1 cellular context compared by ENCODE assay signal in the genomic region with DNA sequence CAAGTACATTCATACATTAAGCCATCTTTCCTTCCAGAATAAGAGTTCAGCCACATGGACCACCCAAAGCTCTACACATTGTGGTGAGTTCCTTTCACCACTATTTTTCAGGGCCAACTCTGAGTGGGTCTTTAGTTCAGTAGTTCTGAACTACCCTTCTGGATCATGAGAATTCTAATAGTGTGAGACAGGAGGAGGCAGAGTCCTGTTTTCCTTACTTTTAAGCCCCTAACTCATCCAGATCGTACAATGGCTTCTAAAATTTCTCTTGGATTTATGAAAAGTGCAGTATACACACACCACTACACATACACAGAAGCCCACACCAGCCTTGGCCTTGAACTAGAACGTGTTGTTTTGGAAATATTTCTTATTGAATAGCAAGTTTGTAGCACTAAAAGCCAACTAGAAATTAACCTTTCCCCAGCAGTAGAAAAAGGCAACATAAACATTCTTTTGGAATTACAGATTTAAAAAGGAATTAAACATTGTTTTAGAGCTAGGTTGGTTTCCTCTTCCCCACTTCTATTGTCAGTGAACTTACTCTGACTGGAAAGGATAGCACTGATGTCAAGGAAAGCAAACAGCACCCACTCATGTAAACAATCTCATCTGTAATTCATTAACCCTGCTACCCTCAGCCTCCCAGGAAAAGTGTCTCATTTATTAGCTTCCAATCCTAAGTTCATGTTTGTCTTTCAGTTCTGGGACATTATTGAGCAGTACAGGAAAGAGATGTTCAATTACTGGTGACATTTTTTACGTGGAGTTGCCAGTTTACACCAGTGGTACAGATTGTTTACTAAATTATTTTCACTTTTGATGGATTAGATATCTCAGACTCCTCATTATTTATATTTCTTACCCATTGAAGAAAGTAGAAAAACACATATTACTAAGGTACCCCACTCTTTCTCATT.
TF ChIP-seq lines count a peak whose summit lies in the region.

No MANE protein-coding gene starts in this region.

TF ChIP-seq in HepG2, 621 proteins besides CTCF, POLR2A, EP300 and RAD21 (continued from another document and continues in another):
- TF ChIP-seq, protein P1, sequence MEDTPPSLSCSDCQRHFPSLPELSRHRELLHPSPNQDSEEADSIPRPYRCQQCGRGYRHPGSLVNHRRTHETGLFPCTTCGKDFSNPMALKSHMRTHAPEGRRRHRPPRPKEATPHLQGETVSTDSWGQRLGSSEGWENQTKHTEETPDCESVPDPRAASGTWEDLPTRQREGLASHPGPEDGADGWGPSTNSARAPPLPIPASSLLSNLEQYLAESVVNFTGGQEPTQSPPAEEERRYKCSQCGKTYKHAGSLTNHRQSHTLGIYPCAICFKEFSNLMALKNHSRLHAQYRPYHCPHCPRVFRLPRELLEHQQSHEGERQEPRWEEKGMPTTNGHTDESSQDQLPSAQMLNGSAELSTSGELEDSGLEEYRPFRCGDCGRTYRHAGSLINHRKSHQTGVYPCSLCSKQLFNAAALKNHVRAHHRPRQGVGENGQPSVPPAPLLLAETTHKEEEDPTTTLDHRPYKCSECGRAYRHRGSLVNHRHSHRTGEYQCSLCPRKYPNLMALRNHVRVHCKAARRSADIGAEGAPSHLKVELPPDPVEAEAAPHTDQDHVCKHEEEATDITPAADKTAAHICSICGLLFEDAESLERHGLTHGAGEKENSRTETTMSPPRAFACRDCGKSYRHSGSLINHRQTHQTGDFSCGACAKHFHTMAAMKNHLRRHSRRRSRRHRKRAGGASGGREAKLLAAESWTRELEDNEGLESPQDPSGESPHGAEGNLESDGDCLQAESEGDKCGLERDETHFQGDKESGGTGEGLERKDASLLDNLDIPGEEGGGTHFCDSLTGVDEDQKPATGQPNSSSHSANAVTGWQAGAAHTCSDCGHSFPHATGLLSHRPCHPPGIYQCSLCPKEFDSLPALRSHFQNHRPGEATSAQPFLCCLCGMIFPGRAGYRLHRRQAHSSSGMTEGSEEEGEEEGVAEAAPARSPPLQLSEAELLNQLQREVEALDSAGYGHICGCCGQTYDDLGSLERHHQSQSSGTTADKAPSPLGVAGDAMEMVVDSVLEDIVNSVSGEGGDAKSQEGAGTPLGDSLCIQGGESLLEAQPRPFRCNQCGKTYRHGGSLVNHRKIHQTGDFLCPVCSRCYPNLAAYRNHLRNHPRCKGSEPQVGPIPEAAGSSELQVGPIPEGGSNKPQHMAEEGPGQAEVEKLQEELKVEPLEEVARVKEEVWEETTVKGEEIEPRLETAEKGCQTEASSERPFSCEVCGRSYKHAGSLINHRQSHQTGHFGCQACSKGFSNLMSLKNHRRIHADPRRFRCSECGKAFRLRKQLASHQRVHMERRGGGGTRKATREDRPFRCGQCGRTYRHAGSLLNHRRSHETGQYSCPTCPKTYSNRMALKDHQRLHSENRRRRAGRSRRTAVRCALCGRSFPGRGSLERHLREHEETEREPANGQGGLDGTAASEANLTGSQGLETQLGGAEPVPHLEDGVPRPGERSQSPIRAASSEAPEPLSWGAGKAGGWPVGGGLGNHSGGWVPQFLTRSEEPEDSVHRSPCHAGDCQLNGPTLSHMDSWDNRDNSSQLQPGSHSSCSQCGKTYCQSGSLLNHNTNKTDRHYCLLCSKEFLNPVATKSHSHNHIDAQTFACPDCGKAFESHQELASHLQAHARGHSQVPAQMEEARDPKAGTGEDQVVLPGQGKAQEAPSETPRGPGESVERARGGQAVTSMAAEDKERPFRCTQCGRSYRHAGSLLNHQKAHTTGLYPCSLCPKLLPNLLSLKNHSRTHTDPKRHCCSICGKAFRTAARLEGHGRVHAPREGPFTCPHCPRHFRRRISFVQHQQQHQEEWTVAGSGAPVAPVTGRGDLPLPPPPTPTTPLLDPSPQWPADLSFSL (CRISPR knock-in tag; IDR thresholded peaks at IDR 0.05): no peak
- no peak for TF ChIP-seq MAF1 (CRISPR knock-in tag; IDR thresholded peaks at IDR 0.05; ENCODE audit: borderline replicate concordance)
- TF ChIP-seq, protein P2, sequence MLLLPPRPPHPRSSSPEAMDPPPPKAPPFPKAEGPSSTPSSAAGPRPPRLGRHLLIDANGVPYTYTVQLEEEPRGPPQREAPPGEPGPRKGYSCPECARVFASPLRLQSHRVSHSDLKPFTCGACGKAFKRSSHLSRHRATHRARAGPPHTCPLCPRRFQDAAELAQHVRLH (CRISPR knock-in tag; IDR thresholded peaks at IDR 0.05; ENCODE audit: borderline replicate concordance, low read depth): no peak
- TF ChIP-seq ZNF451 (CRISPR knock-in tag; IDR thresholded peaks at IDR 0.05): no peak
- TF ChIP-seq, protein P3, sequence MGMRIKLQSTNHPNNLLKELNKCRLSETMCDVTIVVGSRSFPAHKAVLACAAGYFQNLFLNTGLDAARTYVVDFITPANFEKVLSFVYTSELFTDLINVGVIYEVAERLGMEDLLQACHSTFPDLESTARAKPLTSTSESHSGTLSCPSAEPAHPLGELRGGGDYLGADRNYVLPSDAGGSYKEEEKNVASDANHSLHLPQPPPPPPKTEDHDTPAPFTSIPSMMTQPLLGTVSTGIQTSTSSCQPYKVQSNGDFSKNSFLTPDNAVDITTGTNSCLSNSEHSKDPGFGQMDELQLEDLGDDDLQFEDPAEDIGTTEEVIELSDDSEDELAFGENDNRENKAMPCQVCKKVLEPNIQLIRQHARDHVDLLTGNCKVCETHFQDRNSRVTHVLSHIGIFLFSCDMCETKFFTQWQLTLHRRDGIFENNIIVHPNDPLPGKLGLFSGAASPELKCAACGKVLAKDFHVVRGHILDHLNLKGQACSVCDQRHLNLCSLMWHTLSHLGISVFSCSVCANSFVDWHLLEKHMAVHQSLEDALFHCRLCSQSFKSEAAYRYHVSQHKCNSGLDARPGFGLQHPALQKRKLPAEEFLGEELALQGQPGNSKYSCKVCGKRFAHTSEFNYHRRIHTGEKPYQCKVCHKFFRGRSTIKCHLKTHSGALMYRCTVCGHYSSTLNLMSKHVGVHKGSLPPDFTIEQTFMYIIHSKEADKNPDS (CRISPR knock-in tag; IDR thresholded peaks at IDR 0.05): no peak
- TF ChIP-seq, protein P4, sequence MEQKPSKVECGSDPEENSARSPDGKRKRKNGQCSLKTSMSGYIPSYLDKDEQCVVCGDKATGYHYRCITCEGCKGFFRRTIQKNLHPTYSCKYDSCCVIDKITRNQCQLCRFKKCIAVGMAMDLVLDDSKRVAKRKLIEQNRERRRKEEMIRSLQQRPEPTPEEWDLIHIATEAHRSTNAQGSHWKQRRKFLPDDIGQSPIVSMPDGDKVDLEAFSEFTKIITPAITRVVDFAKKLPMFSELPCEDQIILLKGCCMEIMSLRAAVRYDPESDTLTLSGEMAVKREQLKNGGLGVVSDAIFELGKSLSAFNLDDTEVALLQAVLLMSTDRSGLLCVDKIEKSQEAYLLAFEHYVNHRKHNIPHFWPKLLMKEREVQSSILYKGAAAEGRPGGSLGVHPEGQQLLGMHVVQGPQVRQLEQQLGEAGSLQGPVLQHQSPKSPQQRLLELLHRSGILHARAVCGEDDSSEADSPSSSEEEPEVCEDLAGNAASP (CRISPR knock-in tag; IDR thresholded peaks at IDR 0.05; ENCODE audit: borderline replicate concordance): peak; percentile 69; the same call in 1 of the 2 replicates
- TF ChIP-seq ZNF776 (CRISPR knock-in tag; IDR thresholded peaks at IDR 0.05): no peak
- TF ChIP-seq, protein P5, sequence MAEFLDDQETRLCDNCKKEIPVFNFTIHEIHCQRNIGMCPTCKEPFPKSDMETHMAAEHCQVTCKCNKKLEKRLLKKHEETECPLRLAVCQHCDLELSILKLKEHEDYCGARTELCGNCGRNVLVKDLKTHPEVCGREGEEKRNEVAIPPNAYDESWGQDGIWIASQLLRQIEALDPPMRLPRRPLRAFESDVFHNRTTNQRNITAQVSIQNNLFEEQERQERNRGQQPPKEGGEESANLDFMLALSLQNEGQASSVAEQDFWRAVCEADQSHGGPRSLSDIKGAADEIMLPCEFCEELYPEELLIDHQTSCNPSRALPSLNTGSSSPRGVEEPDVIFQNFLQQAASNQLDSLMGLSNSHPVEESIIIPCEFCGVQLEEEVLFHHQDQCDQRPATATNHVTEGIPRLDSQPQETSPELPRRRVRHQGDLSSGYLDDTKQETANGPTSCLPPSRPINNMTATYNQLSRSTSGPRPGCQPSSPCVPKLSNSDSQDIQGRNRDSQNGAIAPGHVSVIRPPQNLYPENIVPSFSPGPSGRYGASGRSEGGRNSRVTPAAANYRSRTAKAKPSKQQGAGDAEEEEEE (CRISPR knock-in tag; IDR thresholded peaks at IDR 0.05; ENCODE audit: borderline replicate concordance): no peak
- TF ChIP-seq, protein P6, sequence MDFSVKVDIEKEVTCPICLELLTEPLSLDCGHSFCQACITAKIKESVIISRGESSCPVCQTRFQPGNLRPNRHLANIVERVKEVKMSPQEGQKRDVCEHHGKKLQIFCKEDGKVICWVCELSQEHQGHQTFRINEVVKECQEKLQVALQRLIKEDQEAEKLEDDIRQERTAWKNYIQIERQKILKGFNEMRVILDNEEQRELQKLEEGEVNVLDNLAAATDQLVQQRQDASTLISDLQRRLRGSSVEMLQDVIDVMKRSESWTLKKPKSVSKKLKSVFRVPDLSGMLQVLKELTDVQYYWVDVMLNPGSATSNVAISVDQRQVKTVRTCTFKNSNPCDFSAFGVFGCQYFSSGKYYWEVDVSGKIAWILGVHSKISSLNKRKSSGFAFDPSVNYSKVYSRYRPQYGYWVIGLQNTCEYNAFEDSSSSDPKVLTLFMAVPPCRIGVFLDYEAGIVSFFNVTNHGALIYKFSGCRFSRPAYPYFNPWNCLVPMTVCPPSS (IDR thresholded peaks at IDR 0.05): no peak
- no peak for TF ChIP-seq ZNF343 (CRISPR knock-in tag; IDR thresholded peaks at IDR 0.05)
- no peak for TF ChIP-seq ZNF552 (CRISPR knock-in tag; IDR thresholded peaks at IDR 0.05; ENCODE audit: borderline replicate concordance)
- no peak for TF ChIP-seq SRSF4 (IDR thresholded peaks at IDR 0.05; ENCODE audit: low read depth, low read length, poor library complexity, severe bottlenecking)
- TF ChIP-seq, protein P7, sequence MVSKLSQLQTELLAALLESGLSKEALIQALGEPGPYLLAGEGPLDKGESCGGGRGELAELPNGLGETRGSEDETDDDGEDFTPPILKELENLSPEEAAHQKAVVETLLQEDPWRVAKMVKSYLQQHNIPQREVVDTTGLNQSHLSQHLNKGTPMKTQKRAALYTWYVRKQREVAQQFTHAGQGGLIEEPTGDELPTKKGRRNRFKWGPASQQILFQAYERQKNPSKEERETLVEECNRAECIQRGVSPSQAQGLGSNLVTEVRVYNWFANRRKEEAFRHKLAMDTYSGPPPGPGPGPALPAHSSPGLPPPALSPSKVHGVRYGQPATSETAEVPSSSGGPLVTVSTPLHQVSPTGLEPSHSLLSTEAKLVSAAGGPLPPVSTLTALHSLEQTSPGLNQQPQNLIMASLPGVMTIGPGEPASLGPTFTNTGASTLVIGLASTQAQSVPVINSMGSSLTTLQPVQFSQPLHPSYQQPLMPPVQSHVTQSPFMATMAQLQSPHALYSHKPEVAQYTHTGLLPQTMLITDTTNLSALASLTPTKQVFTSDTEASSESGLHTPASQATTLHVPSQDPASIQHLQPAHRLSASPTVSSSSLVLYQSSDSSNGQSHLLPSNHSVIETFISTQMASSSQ (IDR thresholded peaks at IDR 0.05; ENCODE audit: low read depth): peak; percentile 100
- TF ChIP-seq, protein P7 (CRISPR knock-in tag; IDR thresholded peaks at IDR 0.05; ENCODE audit: borderline replicate concordance): peak; percentile 99
- no peak for TF ChIP-seq ZMYM2 (CRISPR knock-in tag; IDR thresholded peaks at IDR 0.05)
- no peak for TF ChIP-seq AGO2 (optimal IDR thresholded peaks at IDR 0.05; ENCODE audit: low read depth, low read length)
- TF ChIP-seq IKZF1 (IDR thresholded peaks at IDR 0.05): no peak
- TF ChIP-seq ZNF782 (CRISPR knock-in tag; IDR thresholded peaks at IDR 0.05; ENCODE audit: borderline replicate concordance): no peak
- TF ChIP-seq GTF3A (CRISPR knock-in tag; conservative IDR thresholded peaks at IDR 0.05): no peak
- TF ChIP-seq ZFP37 (CRISPR knock-in tag; IDR thresholded peaks at IDR 0.05; ENCODE audit: borderline replicate concordance): no peak
- no peak for TF ChIP-seq ZNF567 (CRISPR knock-in tag; IDR thresholded peaks at IDR 0.05; ENCODE audit: borderline replicate concordance)
- TF ChIP-seq, protein P8, sequence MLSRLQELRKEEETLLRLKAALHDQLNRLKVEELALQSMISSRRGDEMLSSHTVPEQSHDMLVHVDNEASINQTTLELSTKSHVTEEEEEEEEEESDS (CRISPR knock-in tag; IDR thresholded peaks at IDR 0.05; ENCODE audit: borderline replicate concordance): no peak
- TF ChIP-seq, protein P9, sequence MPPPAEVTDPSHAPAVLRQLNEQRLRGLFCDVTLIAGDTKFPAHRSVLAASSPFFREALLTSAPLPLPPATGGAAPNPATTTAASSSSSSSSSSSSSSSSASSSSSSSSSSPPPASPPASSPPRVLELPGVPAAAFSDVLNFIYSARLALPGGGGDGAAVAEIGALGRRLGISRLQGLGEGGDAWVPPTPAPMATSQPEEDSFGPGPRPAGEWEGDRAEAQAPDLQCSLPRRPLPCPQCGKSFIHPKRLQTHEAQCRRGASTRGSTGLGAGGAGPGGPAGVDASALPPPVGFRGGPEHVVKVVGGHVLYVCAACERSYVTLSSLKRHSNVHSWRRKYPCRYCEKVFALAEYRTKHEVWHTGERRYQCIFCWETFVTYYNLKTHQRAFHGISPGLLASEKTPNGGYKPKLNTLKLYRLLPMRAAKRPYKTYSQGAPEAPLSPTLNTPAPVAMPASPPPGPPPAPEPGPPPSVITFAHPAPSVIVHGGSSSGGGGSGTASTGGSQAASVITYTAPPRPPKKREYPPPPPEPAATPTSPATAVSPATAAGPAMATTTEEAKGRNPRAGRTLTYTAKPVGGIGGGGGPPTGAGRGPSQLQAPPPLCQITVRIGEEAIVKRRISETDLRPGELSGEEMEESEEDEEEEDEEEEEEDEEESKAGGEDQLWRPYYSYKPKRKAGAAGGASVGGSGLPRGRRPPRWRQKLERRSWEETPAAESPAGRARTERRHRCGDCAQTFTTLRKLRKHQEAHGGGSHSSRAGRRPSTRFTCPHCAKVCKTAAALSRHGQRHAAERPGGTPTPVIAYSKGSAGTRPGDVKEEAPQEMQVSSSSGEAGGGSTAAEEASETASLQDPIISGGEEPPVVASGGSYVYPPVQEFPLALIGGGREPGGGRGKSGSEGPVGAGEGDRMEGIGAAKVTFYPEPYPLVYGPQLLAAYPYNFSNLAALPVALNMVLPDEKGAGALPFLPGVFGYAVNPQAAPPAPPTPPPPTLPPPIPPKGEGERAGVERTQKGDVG (CRISPR knock-in tag; IDR thresholded peaks at IDR 0.05; ENCODE audit: borderline replicate concordance): no peak
- peak; percentile 81 for TF ChIP-seq PAF1 (CRISPR knock-in tag; IDR thresholded peaks at IDR 0.05)
- peak; percentile 97 for TF ChIP-seq FOXA3 (CRISPR knock-in tag; IDR thresholded peaks at IDR 0.05)
- TF ChIP-seq ZNF891 (CRISPR knock-in tag; IDR thresholded peaks at IDR 0.05): no peak
- no peak for TF ChIP-seq RELA (CRISPR knock-in tag; IDR thresholded peaks at IDR 0.05)
- no peak for TF ChIP-seq SCMH1 (CRISPR knock-in tag; IDR thresholded peaks at IDR 0.05; ENCODE audit: borderline replicate concordance)
- no peak for TF ChIP-seq PRMT3 (CRISPR knock-in tag; IDR thresholded peaks at IDR 0.05; ENCODE audit: borderline replicate concordance, low read depth)
- peak; percentile 70 for TF ChIP-seq FOXP1 (IDR thresholded peaks at IDR 0.05)
- TF ChIP-seq FOXP1 (CRISPR knock-in tag; IDR thresholded peaks at IDR 0.05): peak; percentile 79
- TF ChIP-seq MXD4 (CRISPR knock-in tag; IDR thresholded peaks at IDR 0.05): no peak
